13 cellular contexts compared by ENCODE assay signal in the genomic region with DNA sequence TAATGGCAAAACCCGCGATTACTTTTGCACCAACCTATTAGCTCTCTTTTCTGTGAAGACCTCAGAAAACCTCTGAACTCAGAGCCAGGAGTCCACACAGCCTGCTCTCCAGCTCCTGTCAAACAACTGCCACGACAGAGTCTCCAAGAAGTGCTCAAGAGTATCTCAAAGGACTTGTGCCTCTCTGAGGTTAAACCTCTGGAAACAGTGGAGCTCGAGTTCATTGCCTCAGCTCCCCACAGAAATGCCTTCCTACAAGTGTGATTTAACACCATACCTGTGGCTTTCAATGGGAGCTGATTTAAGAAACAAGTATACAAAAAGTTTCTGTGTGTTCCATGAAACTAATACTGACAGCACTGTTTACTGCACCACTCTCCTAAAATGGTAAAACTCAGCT. TPM values are rescaled to one million over a fixed set of nuclear protein-coding genes. Genes with fewer than 3 reads are reported as not detected.
DNase-seq lines count a peak whose midpoint lies in the region; ATAC-seq and TF ChIP-seq lines count a peak whose summit lies in the region.
"Had no signal": no experiment of that assay in that cellular context is flagged by ENCODE, and none has a peak within 500 bp of the region (broad histone marks: within the 10 kb centered on the region; RNA-seq: fewer than 3 reads in every experiment).

No MANE protein-coding gene starts in this region.

- H3K9me3 ChIP-seq in transverse colon, result no peaks in the 10 kb centered on the region

- TF ChIP-seq EP300 in transverse colon (IDR thresholded peaks at IDR 0.05; ENCODE audit: low read depth), result no peak

- no peak for DNase-seq in activated naive CD4-positive, alpha-beta T cell treated with anti-CD3 and anti-CD28 coated beads, Interleukin-2, amount 50 U/mL, for 72 hours (ENCODE audit: low spot score in 2 of 2)
- DNase-seq in activated naive CD4-positive, alpha-beta T cell treated with anti-CD3 and anti-CD28 coated beads, Interleukin-2, amount 50 U/mL, for 16 hours, result no peak
- DNase-seq in chondrocyte (ENCODE audit: low spot score), result no peak
- DNase-seq in mesothelial cell of epicardium (ENCODE audit: low spot score in 2 of 2, unreplicated experiment in 2 of 2), result no peak
- DNase-seq in transverse colon, result no peak
- DNase-seq in substantia nigra (lab: John Stamatoyannopoulos, UW), result no peak
- no peak for DNase-seq in activated T-helper 2 cell treated with anti-CD3 and anti-CD28 coated beads, Interferon-gamma antibody, Interleukin-2, Interleukin-4, amounts not matched to agents 10 μg/mL and 5 μg/mL and 100 μg/mL, durations not matched to agents 14 hours and 24 hours and 36 hours (ENCODE audit: low spot score)
- no peak for DNase-seq in endothelial cell (ENCODE audit: low spot score)
- DNase-seq: NCI-H510A, nephron progenitor cell, RPMI8226, WERI-Rb-1 had no signal

- H3K4me1 Mint-ChIP-seq in chondrocyte (ENCODE audit: low read depth), result peaks cover 98% of the 10 kb centered on the region
- peaks cover 61% of the 10 kb centered on the region for H3K4me1 Mint-ChIP-seq in mesothelial cell of epicardium
- peaks cover 21% of the 10 kb centered on the region for H3K4me1 Mint-ChIP-seq in activated T-helper 2 cell treated with anti-CD3 and anti-CD28 coated beads, Interferon-gamma antibody, Interleukin-2, Interleukin-4, amounts not matched to agents 10 μg/mL and 5 μg/mL and 100 μg/mL, durations not matched to agents 14 hours and 24 hours and 36 hours (ENCODE audit: low read depth)
- peaks cover 25% of the 10 kb centered on the region for H3K4me1 Mint-ChIP-seq in endothelial cell (ENCODE audit: unreplicated experiment)

- WGBS in transverse colon (ENCODE audit: low coverage in 1 of 2), 2 donors, result 39 to 49% methylated on average over 2 to 4 of the region's 4 CpGs

- no peak overlapping the region for H3K4me3 ChIP-seq in transverse colon

- intact Hi-C loops in transverse colon (cut with DNase I; ENCODE audit: low total_unique reads), result no loop called here
- intact Hi-C loops in activated T-helper 2 cell treated with anti-CD3 and anti-CD28 coated beads, Interferon-gamma antibody, Interleukin-2, Interleukin-4, amounts not matched to agents 10 μg/mL and 5 μg/mL and 100 μg/mL, durations not matched to agents 14 hours and 24 hours and 36 hours (cut with micrococcal nuclease), result no loop called here

- H3K4me3 Mint-ChIP-seq in chondrocyte (ENCODE audit: unreplicated experiment), result peak overlapping the region; percentile 31
- no peak overlapping the region for H3K4me3 Mint-ChIP-seq in mesothelial cell of epicardium
- no peak overlapping the region for H3K4me3 Mint-ChIP-seq in activated T-helper 2 cell treated with anti-CD3 and anti-CD28 coated beads, Interferon-gamma antibody, Interleukin-2, Interleukin-4, amounts not matched to agents 10 μg/mL and 5 μg/mL and 100 μg/mL, durations not matched to agents 14 hours and 24 hours and 36 hours (ENCODE audit: low read depth)
- no peak overlapping the region for H3K4me3 Mint-ChIP-seq in endothelial cell (ENCODE audit: unreplicated experiment)
- H3K4me3 Mint-ChIP-seq: nephron progenitor cell; stimulated activated memory B cell treated with anti-CD40 and anti-IgM and Interleukin-4, amounts not matched to agents 10 μg/mL and 1 μg/mL and 100 μg/mL, for 72 hours had no signal

- H3K27ac Mint-ChIP-seq in activated naive CD4-positive, alpha-beta T cell treated with anti-CD3 and anti-CD28 coated beads, Interleukin-2, amount 50 U/mL, for 72 hours, result peak overlapping the region; percentile 39 to 54
- peak overlapping the region; percentile 96 for H3K27ac Mint-ChIP-seq in chondrocyte (ENCODE audit: unreplicated experiment)
- H3K27ac Mint-ChIP-seq in mesothelial cell of epicardium, result peak overlapping the region; percentile 86
- no peak overlapping the region for H3K27ac Mint-ChIP-seq in activated T-helper 2 cell treated with anti-CD3 and anti-CD28 coated beads, Interferon-gamma antibody, Interleukin-2, Interleukin-4, amounts not matched to agents 10 μg/mL and 5 μg/mL and 100 μg/mL, durations not matched to agents 14 hours and 24 hours and 36 hours
- no peak overlapping the region for H3K27ac Mint-ChIP-seq in endothelial cell (ENCODE audit: unreplicated experiment)
- H3K27ac Mint-ChIP-seq: nephron progenitor cell; stimulated activated memory B cell treated with anti-CD40 and anti-IgM and Interleukin-4, amounts not matched to agents 10 μg/mL and 1 μg/mL and 100 μg/mL, for 72 hours had no signal

- H3K27me3 Mint-ChIP-seq in chondrocyte (ENCODE audit: low read depth), result no peaks in the 10 kb centered on the region
- H3K27me3 Mint-ChIP-seq in mesothelial cell of epicardium (ENCODE audit: low read depth), result no peaks in the 10 kb centered on the region
- no peaks in the 10 kb centered on the region for H3K27me3 Mint-ChIP-seq in activated T-helper 2 cell treated with anti-CD3 and anti-CD28 coated beads, Interferon-gamma antibody, Interleukin-2, Interleukin-4, amounts not matched to agents 10 μg/mL and 5 μg/mL and 100 μg/mL, durations not matched to agents 14 hours and 24 hours and 36 hours (ENCODE audit: low read depth)
- peaks cover 2% of the 10 kb centered on the region for H3K27me3 Mint-ChIP-seq in endothelial cell (ENCODE audit: unreplicated experiment)

- no peaks in the 10 kb centered on the region for H3K36me3 ChIP-seq in transverse colon
- H3K36me3 ChIP-seq: WERI-Rb-1 had no signal

- no peak for TF ChIP-seq POLR2A in transverse colon (IDR thresholded peaks at IDR 0.05)

- peaks cover 0 to 18% of the 10 kb centered on the region in 2 donors for H3K36me3 Mint-ChIP-seq in activated naive CD4-positive, alpha-beta T cell treated with anti-CD3 and anti-CD28 coated beads, Interleukin-2, amount 50 U/mL, for 72 hours
- H3K36me3 Mint-ChIP-seq in chondrocyte (ENCODE audit: low read depth) (peaks cover 27% of the 10 kb centered on the region), mesothelial cell of epicardium (no peaks in the 10 kb centered on the region), endothelial cell (ENCODE audit: low read depth, unreplicated experiment) (peaks cover 11% of the 10 kb centered on the region)
- peaks cover 7% of the 10 kb centered on the region for H3K36me3 Mint-ChIP-seq in activated T-helper 2 cell treated with anti-CD3 and anti-CD28 coated beads, Interferon-gamma antibody, Interleukin-2, Interleukin-4, amounts not matched to agents 10 μg/mL and 5 μg/mL and 100 μg/mL, durations not matched to agents 14 hours and 24 hours and 36 hours (ENCODE audit: low read depth)
- H3K36me3 Mint-ChIP-seq: stimulated activated memory B cell treated with anti-CD40 and anti-IgM and Interleukin-4, amounts not matched to agents 10 μg/mL and 1 μg/mL and 100 μg/mL, for 72 hours had no signal

- H3K27me3 ChIP-seq in transverse colon, result no peaks in the 10 kb centered on the region

- TF ChIP-seq CTCF in chondrocyte (IDR thresholded peaks at IDR 0.05) (no peak), mesothelial cell of epicardium (IDR thresholded peaks at IDR 0.05; ENCODE audit: unreplicated experiment) (no peak), transverse colon (IDR thresholded peaks at IDR 0.05) (no peak), endothelial cell (IDR thresholded peaks at IDR 0.05; ENCODE audit: unreplicated experiment) (no peak)

- in situ Hi-C loops in transverse colon (cut with MboI; ENCODE audit: low pct_ligation_motif_present in 1 of 4, low pct_unique_long_range_greater_than_20kb in 1 of 4, low sequenced_read_pairs in 3 of 4), result no loop called here

- H3K9me3 Mint-ChIP-seq in activated naive CD4-positive, alpha-beta T cell treated with anti-CD3 and anti-CD28 coated beads, Interleukin-2, amount 50 U/mL, for 72 hours, result no peaks in the 10 kb centered on the region
- no peaks in the 10 kb centered on the region for H3K9me3 Mint-ChIP-seq in chondrocyte (ENCODE audit: low read depth)
- no peaks in the 10 kb centered on the region for H3K9me3 Mint-ChIP-seq in mesothelial cell of epicardium
- no peaks in the 10 kb centered on the region for H3K9me3 Mint-ChIP-seq in activated T-helper 2 cell treated with anti-CD3 and anti-CD28 coated beads, Interferon-gamma antibody, Interleukin-2, Interleukin-4, amounts not matched to agents 10 μg/mL and 5 μg/mL and 100 μg/mL, durations not matched to agents 14 hours and 24 hours and 36 hours
- no peaks in the 10 kb centered on the region for H3K9me3 Mint-ChIP-seq in endothelial cell (ENCODE audit: unreplicated experiment)
- H3K9me3 Mint-ChIP-seq: nephron progenitor cell; stimulated activated memory B cell treated with anti-CD40 and anti-IgM and Interleukin-4, amounts not matched to agents 10 μg/mL and 1 μg/mL and 100 μg/mL, for 72 hours had no signal

- no peak for ATAC-seq in activated naive CD4-positive, alpha-beta T cell treated with anti-CD3 and anti-CD28 coated beads, Interleukin-2, amount 50 U/mL, for 72 hours
- ATAC-seq: stimulated activated memory B cell treated with anti-CD40 and anti-IgM and Interleukin-4, amounts not matched to agents 10 μg/mL and 1 μg/mL and 100 μg/mL, for 72 hours had no signal

- H3K4me1 ChIP-seq in transverse colon, result peaks cover 53 to 87% (median 63%) of the 10 kb centered on the region in 4 donors

- peak overlapping the region; percentile 93 to 99 (median 96) for H3K27ac ChIP-seq in transverse colon
- H3K27ac ChIP-seq in substantia nigra (ENCODE audit: low read depth, low read length, poor library complexity, severe bottlenecking), result no peak overlapping the region
- H3K27ac ChIP-seq: WERI-Rb-1 had no signal

RNA-seq across cellular contexts. Expression of gene ACTN1, which starts 20.1 kb away (rescaled TPM):
- 100 to 1,000 TPM; 106 to 120 TPM for total RNA-seq in activated naive CD4-positive, alpha-beta T cell treated with anti-CD3 and anti-CD28 coated beads, Interleukin-2, amount 50 U/mL, for 72 hours
- total RNA-seq in chondrocyte (808 to 1,105 TPM (median 1,102 TPM) in 3 replicates), mesothelial cell of epicardium (155 to 166 TPM (median 163 TPM) in 3 replicates), transverse colon (100 to 1,000 TPM; 127 to 403 (median 197) TPM), endothelial cell (ENCODE audit: unreplicated experiment) (130 TPM)
- total RNA-seq in activated T-helper 2 cell treated with anti-CD3 and anti-CD28 coated beads, Interferon-gamma antibody, Interleukin-2, Interleukin-4, amounts not matched to agents 10 μg/mL and 5 μg/mL and 100 μg/mL, durations not matched to agents 14 hours and 24 hours and 36 hours, result 133 and 134 TPM in 2 replicates

Comparison
In these comparisons a context has a peak if more than half of its experiments do, and no peak if none do; other contexts are left out.
1. H3K27ac Mint-ChIP-seq: peak in activated naive CD4-positive, alpha-beta T cell treated with anti-CD3 and anti-CD28 coated beads, Interleukin-2, amount 50 U/mL, for 72 hours (2 of 2), chondrocyte (single experiment) and mesothelial cell of epicardium (single experiment); none in activated T-helper 2 cell treated with anti-CD3 and anti-CD28 coated beads, Interferon-gamma antibody, Interleukin-2, Interleukin-4, amounts not matched to agents 10 μg/mL and 5 μg/mL and 100 μg/mL, durations not matched to agents 14 hours and 24 hours and 36 hours (single experiment) and endothelial cell (single experiment).